In the genomic region with DNA sequence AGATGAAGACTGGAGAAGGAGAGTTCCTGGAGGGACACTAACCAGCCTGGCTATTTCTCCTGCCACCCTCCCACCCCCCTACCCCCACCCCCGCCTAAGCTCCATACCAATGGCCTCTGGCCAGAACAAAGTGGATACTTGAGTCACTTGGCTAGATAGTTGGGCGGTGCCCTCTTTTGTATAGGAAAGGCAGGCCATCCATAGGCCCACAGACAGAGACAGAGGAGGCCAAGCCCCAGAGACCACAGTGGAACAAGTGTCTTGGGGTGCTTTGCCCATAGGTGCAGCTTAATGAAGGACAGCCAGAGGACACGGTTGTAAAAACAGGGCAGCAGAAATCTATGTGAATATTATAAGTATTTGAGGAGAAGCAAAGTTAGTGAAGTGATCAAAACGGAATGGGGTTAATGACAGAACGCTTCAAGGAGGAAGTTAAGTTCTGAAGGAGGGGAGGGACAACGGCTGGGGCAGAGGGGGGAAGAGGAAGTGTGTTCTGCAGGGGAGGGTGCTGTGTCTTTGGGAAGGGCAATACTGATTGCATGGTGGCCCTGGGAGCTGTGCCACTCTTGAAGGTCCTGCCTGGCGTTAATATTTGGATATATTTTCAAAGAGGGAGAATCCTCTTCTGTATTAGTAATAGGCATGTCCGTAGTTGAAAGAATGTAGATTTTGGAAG, we compare ENCODE assay signal across 8 cellular contexts. TPM values are rescaled to one million over a fixed set of nuclear protein-coding genes. Genes with fewer than 3 reads are reported as not detected.
DNase-seq lines count a peak whose midpoint lies in the region; ATAC-seq and TF ChIP-seq lines count a peak whose summit lies in the region.

No MANE protein-coding gene starts in this region.

- CTCF ChIA-PET in activated CD4-positive, alpha-beta T cell treated with anti-CD3 and anti-CD28 coated beads for 36 hours (lab: Charles Lee): interaction anchor here (0.9 to 3.2 kb wide), 11 partner anchors 8 to 569 kb away, joined by 3 to 17 read pairs (median 3); no protein-coding TSS in a partner anchor

- TF ChIP-seq CTCF in foreskin fibroblast (IDR thresholded peaks at IDR 0.05; ENCODE audit: low read depth, low read length): no peak

- ATAC-seq in activated CD4-positive, alpha-beta T cell treated with anti-CD3 and anti-CD28 coated beads for 36 hours: peak; percentile 41
- ATAC-seq in HG03064 (IDR thresholded peaks at IDR 0.05; ENCODE audit: low read depth, unreplicated experiment) (peak; percentile 46), HG02840 (IDR thresholded peaks at IDR 0.05; ENCODE audit: low FRiP score, unreplicated experiment) (no peak)

- no peak overlapping the region for H3K4me3 ChIP-seq in foreskin fibroblast (ENCODE audit: low read depth in 1 of 2, low read length in 2 of 2)

- no peaks in the 10 kb centered on the region for H3K27me3 Mint-ChIP-seq in activated CD4-positive, alpha-beta T cell treated with anti-CD3 and anti-CD28 coated beads for 36 hours
- H3K27me3 Mint-ChIP-seq in T-helper 1 cell treated with Interleukin-12 subunit alpha and Interleukin-12 subunit beta and Interleukin-4 antibody, amounts not matched to agents 30 μg/mL and 1 μg/mL, for 36 hours (ENCODE audit: low read depth): no peaks in the 10 kb centered on the region
- peaks cover 16 to 35% (median 32%) of the 10 kb centered on the region in 3 donors for H3K27me3 Mint-ChIP-seq in immature natural killer cell (ENCODE audit: low read depth in 3 of 3)

- POLR2A ChIA-PET in activated CD4-positive, alpha-beta T cell treated with anti-CD3 and anti-CD28 coated beads for 36 hours (lab: Charles Lee): interaction anchor here (0.6 to 1.2 kb wide), 3 partner anchors 9 to 30 kb away, joined by 3 read pairs; no protein-coding TSS in a partner anchor

- peaks cover 16% of the 10 kb centered on the region for H3K36me3 Mint-ChIP-seq in activated CD4-positive, alpha-beta T cell treated with anti-CD3 and anti-CD28 coated beads for 36 hours (ENCODE audit: low read depth)
- peaks cover 26% of the 10 kb centered on the region for H3K36me3 Mint-ChIP-seq in T-helper 1 cell treated with Interleukin-12 subunit alpha and Interleukin-12 subunit beta and Interleukin-4 antibody, amounts not matched to agents 30 μg/mL and 1 μg/mL, for 36 hours (ENCODE audit: low read depth)
- peaks cover 6 to 14% (median 12%) of the 10 kb centered on the region in 3 donors for H3K36me3 Mint-ChIP-seq in immature natural killer cell

- H3K27ac Mint-ChIP-seq in activated CD4-positive, alpha-beta T cell treated with anti-CD3 and anti-CD28 coated beads for 36 hours: peak overlapping the region; percentile 87
- peak overlapping the region; percentile 86 for H3K27ac Mint-ChIP-seq in T-helper 1 cell treated with Interleukin-12 subunit alpha and Interleukin-12 subunit beta and Interleukin-4 antibody, amounts not matched to agents 30 μg/mL and 1 μg/mL, for 36 hours
- peak overlapping the region; percentile 87 to 98 (median 96) for H3K27ac Mint-ChIP-seq in immature natural killer cell

- intact Hi-C loops in activated CD4-positive, alpha-beta T cell treated with anti-CD3 and anti-CD28 coated beads for 36 hours (cut with DNase I, micrococcal nuclease): loop anchor here in 1 of 2 experiments (1.0 to 10.0 kb wide), 2 partner anchors 9 to 442 kb away; no protein-coding TSS in a partner anchor

- H3K4me3 Mint-ChIP-seq in activated CD4-positive, alpha-beta T cell treated with anti-CD3 and anti-CD28 coated beads for 36 hours: peak overlapping the region; percentile 66
- H3K4me3 Mint-ChIP-seq in T-helper 1 cell treated with Interleukin-12 subunit alpha and Interleukin-12 subunit beta and Interleukin-4 antibody, amounts not matched to agents 30 μg/mL and 1 μg/mL, for 36 hours: peak overlapping the region; percentile 47
- H3K4me3 Mint-ChIP-seq in immature natural killer cell: peak overlapping the region; percentile 84 to 90 (median 89)

- DNase-seq in activated CD4-positive, alpha-beta T cell treated with anti-CD3 and anti-CD28 coated beads for 36 hours: peak; percentile 58
- DNase-seq in activated CD4-positive, alpha-beta T cell treated with anti-CD3 and anti-CD28 coated beads for 1 hour: no peak
- DNase-seq in immature natural killer cell: peak; percentile 59 to 61 (median 60)
- DNase-seq in foreskin fibroblast: no peak
- no peak for DNase-seq in activated CD4-positive, CD25-positive, alpha-beta regulatory T cell (lab: John Stamatoyannopoulos, UW)

- H3K4me1 Mint-ChIP-seq in activated CD4-positive, alpha-beta T cell treated with anti-CD3 and anti-CD28 coated beads for 36 hours: peaks cover 98% of the 10 kb centered on the region
- H3K4me1 Mint-ChIP-seq in T-helper 1 cell treated with Interleukin-12 subunit alpha and Interleukin-12 subunit beta and Interleukin-4 antibody, amounts not matched to agents 30 μg/mL and 1 μg/mL, for 36 hours (ENCODE audit: low read depth): peaks cover 86% of the 10 kb centered on the region
- H3K4me1 Mint-ChIP-seq in immature natural killer cell: peaks cover 99 to 100% of the 10 kb centered on the region in 2 donors

- H3K9me3 Mint-ChIP-seq in activated CD4-positive, alpha-beta T cell treated with anti-CD3 and anti-CD28 coated beads for 36 hours (ENCODE audit: low read depth): no peaks in the 10 kb centered on the region
- no peaks in the 10 kb centered on the region for H3K9me3 Mint-ChIP-seq in T-helper 1 cell treated with Interleukin-12 subunit alpha and Interleukin-12 subunit beta and Interleukin-4 antibody, amounts not matched to agents 30 μg/mL and 1 μg/mL, for 36 hours
- peaks cover 0 to 6% (median 0%) of the 10 kb centered on the region in 6 donors for H3K9me3 Mint-ChIP-seq in immature natural killer cell

RNA-seq across cellular contexts. Expression of gene FLI1, which starts 32.7 kb away (rescaled TPM):
- total RNA-seq in activated CD4-positive, alpha-beta T cell treated with anti-CD3 and anti-CD28 coated beads for 36 hours: 10 to 100 TPM; 40.4 to 57.0 TPM
- polyA plus RNA-seq in immature natural killer cell: 100 to 1,000 TPM in 1 of 3 donors, 10 to 100 TPM in 2; 52.2 to 113 (median 61.1) TPM

Comparison
In these comparisons a context has a peak if more than half of its experiments do, and no peak if none do; other contexts are left out.
1. DNase-seq: peak in activated CD4-positive, alpha-beta T cell treated with anti-CD3 and anti-CD28 coated beads for 36 hours (single experiment) and immature natural killer cell (3 of 3); none in activated CD4-positive, alpha-beta T cell treated with anti-CD3 and anti-CD28 coated beads for 1 hour (single experiment), foreskin fibroblast (0 of 2) and activated CD4-positive, CD25-positive, alpha-beta regulatory T cell (0 of 4).
2. Peak in every context shown above with its lines, with median percentiles within 50 percentile points of each other: H3K27ac Mint-ChIP-seq and H3K4me3 Mint-ChIP-seq.